ENCODE assay signal across 20 cellular contexts in the genomic region with DNA sequence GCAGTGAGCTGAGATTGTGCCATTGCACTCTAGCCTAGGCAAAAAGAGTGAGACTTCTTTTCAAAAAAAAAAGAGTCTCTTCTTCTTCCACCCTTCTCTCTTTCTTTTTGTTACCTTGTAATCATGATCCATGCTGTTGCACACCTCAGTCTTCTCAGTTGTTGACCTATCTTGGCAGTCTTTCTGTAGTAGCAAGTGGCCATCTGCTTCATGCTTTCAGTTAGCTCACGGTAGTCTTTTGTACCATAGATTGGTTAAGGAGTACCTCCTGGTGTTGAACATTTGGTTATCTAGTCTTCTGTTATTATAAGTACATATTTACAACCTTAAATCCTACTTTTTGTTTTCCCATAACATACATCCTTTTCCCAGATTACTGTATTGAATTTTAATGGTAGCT. TPM values are rescaled to one million over a fixed set of nuclear protein-coding genes. Genes with fewer than 3 reads are reported as not detected.
DNase-seq lines count a peak whose midpoint lies in the region; ATAC-seq and TF ChIP-seq lines count a peak whose summit lies in the region.
"Had no signal": no experiment of that assay in that cellular context is flagged by ENCODE, and none has a peak within 500 bp of the region (broad histone marks: within the 10 kb centered on the region; RNA-seq: fewer than 3 reads in every experiment).

No MANE protein-coding gene starts in this region.

- H2AFZ ChIP-seq in KMS-11 (ENCODE audit: low read depth) (no peak overlapping the region), neural cell (ENCODE audit: low read depth, low read length) (no peak overlapping the region)

- H4K20me1 ChIP-seq in KMS-11 (ENCODE audit: insufficient read depth): no peaks in the 10 kb centered on the region; the same call in 1 of the 2 replicates
- no peaks in the 10 kb centered on the region for H4K20me1 ChIP-seq in neural cell (ENCODE audit: insufficient read depth)

- H3K79me2 ChIP-seq in KMS-11 (ENCODE audit: insufficient read depth, low read depth) (peaks cover 75% of the 10 kb centered on the region), neural cell (replicated peaks; ENCODE audit: insufficient read depth, low read length) (peaks cover 66% of the 10 kb centered on the region)

- POLR2A ChIA-PET in activated naive CD8-positive, alpha-beta T cell treated with anti-CD3 and anti-CD28 coated beads, Interleukin-2, amount 10 ng/mL, durations not matched to agents 7 days and 5 days (lab: Charles Lee): no interaction called here

- TF ChIP-seq RAD21 in neural cell (conservative IDR thresholded peaks at IDR 0.05): no peak

- H3K4me1 ChIP-seq in KMS-11 (ENCODE audit: low read depth, poor library complexity, severe bottlenecking): peaks cover 31% of the 10 kb centered on the region
- H3K4me1 ChIP-seq in foreskin keratinocyte: peaks cover 9% of the 10 kb centered on the region

- no peak for ATAC-seq in activated T-cell treated with anti-CD3 and anti-CD28 coated beads, Interleukin-2, amount 50 U/mL, for 4 hours
- no peak for ATAC-seq in activated naive CD8-positive, alpha-beta T cell treated with anti-CD3 and anti-CD28 coated beads, Interleukin-2, amount 10 ng/mL, durations not matched to agents 7 days and 5 days (ENCODE audit: low read depth)
- ATAC-seq in foreskin keratinocyte: no peak
- ATAC-seq: right cardiac atrium, SK-N-SH treated with all-trans-retinoic acid at 6 μM for 48 hours had no signal

- peak overlapping the region; percentile 28 for H3K4me3 Mint-ChIP-seq in activated T-cell treated with anti-CD3 and anti-CD28 coated beads, Interleukin-2, amount 50 U/mL, for 4 hours
- H3K4me3 Mint-ChIP-seq in activated naive CD8-positive, alpha-beta T cell treated with anti-CD3 and anti-CD28 coated beads, Interleukin-2, amount 10 ng/mL, durations not matched to agents 7 days and 5 days: peak overlapping the region; percentile 22
- no peak overlapping the region for H3K4me3 Mint-ChIP-seq in activated T-helper 2 cell treated with anti-CD3 and anti-CD28 coated beads, Interferon-gamma antibody, Interleukin-2, Interleukin-4, amounts not matched to agents 10 μg/mL and 5 μg/mL and 100 μg/mL, durations not matched to agents 14 hours and 24 hours and 36 hours (ENCODE audit: low read depth)
- H3K4me3 Mint-ChIP-seq: H9 had no signal

- no peak for TF ChIP-seq EP300 in neural cell (conservative IDR thresholded peaks at IDR 0.05; ENCODE audit: poor library complexity, severe bottlenecking)

- H3K4me2 ChIP-seq in KMS-11 (peak overlapping the region; percentile 2; the same call in 1 of the 2 replicates), neural cell (ENCODE audit: low read length) (no peak overlapping the region)

- intact Hi-C loops in activated T-helper 2 cell treated with anti-CD3 and anti-CD28 coated beads, Interferon-gamma antibody, Interleukin-2, Interleukin-4, amounts not matched to agents 10 μg/mL and 5 μg/mL and 100 μg/mL, durations not matched to agents 14 hours and 24 hours and 36 hours (cut with micrococcal nuclease): no loop called here

- no peaks in the 10 kb centered on the region for H3F3A ChIP-seq in neural cell (ENCODE audit: insufficient read depth, low read length, poor library complexity, severe bottlenecking)

- TF ChIP-seq CTCF in KMS-11 (conservative IDR thresholded peaks at IDR 0.05; ENCODE audit: low read depth, low read length) (no peak), neural cell (IDR thresholded peaks at IDR 0.05; ENCODE audit: poor library complexity, severe bottlenecking) (no peak), foreskin keratinocyte (conservative IDR thresholded peaks at IDR 0.05) (no peak)

- H3K4me3 ChIP-seq in KMS-11 (IDR thresholded peaks at IDR 0.05; ENCODE audit: insufficient read depth, low read depth, low read length): no peak overlapping the region
- peak overlapping the region; percentile 4 for H3K4me3 ChIP-seq in neural cell (ENCODE audit: low read length)
- H3K4me3 ChIP-seq: dorsolateral prefrontal cortex, Peyer's patch had no signal

- peaks cover 54% of the 10 kb centered on the region for H3K4me1 Mint-ChIP-seq in activated T-cell treated with anti-CD3 and anti-CD28 coated beads, Interleukin-2, amount 50 U/mL, for 4 hours (ENCODE audit: low read depth)
- H3K4me1 Mint-ChIP-seq in activated naive CD8-positive, alpha-beta T cell treated with anti-CD3 and anti-CD28 coated beads, Interleukin-2, amount 10 ng/mL, durations not matched to agents 7 days and 5 days: peaks cover 36% of the 10 kb centered on the region
- peaks cover 38% of the 10 kb centered on the region for H3K4me1 Mint-ChIP-seq in activated T-helper 2 cell treated with anti-CD3 and anti-CD28 coated beads, Interferon-gamma antibody, Interleukin-2, Interleukin-4, amounts not matched to agents 10 μg/mL and 5 μg/mL and 100 μg/mL, durations not matched to agents 14 hours and 24 hours and 36 hours (ENCODE audit: low read depth)

- DNase-seq in activated T-cell treated with anti-CD3 and anti-CD28 coated beads, Interleukin-2, amount 50 U/mL, for 4 hours: no peak
- no peak for DNase-seq in activated T-cell treated with anti-CD3 and anti-CD28 coated beads for 4 hours
- no peak for DNase-seq in activated naive CD8-positive, alpha-beta T cell treated with anti-CD3 and anti-CD28 coated beads, Interleukin-2, amount 10 ng/mL, durations not matched to agents 7 days and 5 days
- no peak for DNase-seq in kidney tubule cell (ENCODE audit: low spot score)
- no peak for DNase-seq in foreskin keratinocyte
- no peak for DNase-seq in activated T-helper 2 cell treated with anti-CD3 and anti-CD28 coated beads, Interferon-gamma antibody, Interleukin-2, Interleukin-4, amounts not matched to agents 10 μg/mL and 5 μg/mL and 100 μg/mL, durations not matched to agents 14 hours and 24 hours and 36 hours (ENCODE audit: low spot score)
- DNase-seq: activated CD8-positive, alpha-beta memory T cell treated with anti-CD3 and anti-CD28 coated beads for 24 hours; activated naive CD4-positive, alpha-beta T cell; brain microvascular endothelial cell; dorsolateral prefrontal cortex; glutamatergic neuron; H9; NCI-H187 treated with DMSO at 0.1 percent for 48 hours; NCI-H510A; occipital lobe; Peyer's patch; right cardiac atrium had no signal

- H3K36me3 ChIP-seq in KMS-11 (ENCODE audit: insufficient read depth) (no peaks in the 10 kb centered on the region), neural cell (ENCODE audit: insufficient read depth, low read length) (no peaks in the 10 kb centered on the region)

- H3K27ac ChIP-seq in KMS-11 (no peak overlapping the region), neural cell (ENCODE audit: low read length) (no peak overlapping the region), foreskin keratinocyte (no peak overlapping the region)
- H3K27ac ChIP-seq: brain microvascular endothelial cell, dorsolateral prefrontal cortex, Peyer's patch had no signal

- H3K9me3 Mint-ChIP-seq in activated T-cell treated with anti-CD3 and anti-CD28 coated beads, Interleukin-2, amount 50 U/mL, for 4 hours: no peaks in the 10 kb centered on the region
- H3K9me3 Mint-ChIP-seq in activated naive CD8-positive, alpha-beta T cell treated with anti-CD3 and anti-CD28 coated beads, Interleukin-2, amount 10 ng/mL, durations not matched to agents 7 days and 5 days: no peaks in the 10 kb centered on the region
- H3K9me3 Mint-ChIP-seq in activated T-helper 2 cell treated with anti-CD3 and anti-CD28 coated beads, Interferon-gamma antibody, Interleukin-2, Interleukin-4, amounts not matched to agents 10 μg/mL and 5 μg/mL and 100 μg/mL, durations not matched to agents 14 hours and 24 hours and 36 hours: peaks cover 9% of the 10 kb centered on the region

- no peaks in the 10 kb centered on the region for H3K27me3 ChIP-seq in KMS-11 (ENCODE audit: insufficient read depth, low read depth)
- H3K27me3 ChIP-seq in neural cell (ENCODE audit: insufficient read depth, low read depth, low read length): no peaks in the 10 kb centered on the region
- H3K27me3 ChIP-seq in foreskin keratinocyte: no peaks in the 10 kb centered on the region
- H3K27me3 ChIP-seq: brain microvascular endothelial cell, dorsolateral prefrontal cortex, Peyer's patch had no signal

- peak overlapping the region; percentile 65 for H3K27ac Mint-ChIP-seq in activated naive CD8-positive, alpha-beta T cell treated with anti-CD3 and anti-CD28 coated beads, Interleukin-2, amount 10 ng/mL, durations not matched to agents 7 days and 5 days
- no peak overlapping the region for H3K27ac Mint-ChIP-seq in activated T-helper 2 cell treated with anti-CD3 and anti-CD28 coated beads, Interferon-gamma antibody, Interleukin-2, Interleukin-4, amounts not matched to agents 10 μg/mL and 5 μg/mL and 100 μg/mL, durations not matched to agents 14 hours and 24 hours and 36 hours
- H3K27ac Mint-ChIP-seq: H9 had no signal

- no peak overlapping the region for H3K9ac ChIP-seq in KMS-11
- H3K9ac ChIP-seq in neural cell (ENCODE audit: low read length): no peak overlapping the region

- H3K27me3 Mint-ChIP-seq in activated T-cell treated with anti-CD3 and anti-CD28 coated beads, Interleukin-2, amount 50 U/mL, for 4 hours (ENCODE audit: low read depth): no peaks in the 10 kb centered on the region
- H3K27me3 Mint-ChIP-seq in activated naive CD8-positive, alpha-beta T cell treated with anti-CD3 and anti-CD28 coated beads, Interleukin-2, amount 10 ng/mL, durations not matched to agents 7 days and 5 days: no peaks in the 10 kb centered on the region
- H3K27me3 Mint-ChIP-seq in activated T-helper 2 cell treated with anti-CD3 and anti-CD28 coated beads, Interferon-gamma antibody, Interleukin-2, Interleukin-4, amounts not matched to agents 10 μg/mL and 5 μg/mL and 100 μg/mL, durations not matched to agents 14 hours and 24 hours and 36 hours (ENCODE audit: low read depth): no peaks in the 10 kb centered on the region

- no peaks in the 10 kb centered on the region for H3K9me2 ChIP-seq in neural cell (ENCODE audit: insufficient read depth, low read length)

- peaks cover 13% of the 10 kb centered on the region for H3K36me3 Mint-ChIP-seq in activated T-cell treated with anti-CD3 and anti-CD28 coated beads, Interleukin-2, amount 50 U/mL, for 4 hours (ENCODE audit: insufficient read depth)
- peaks cover 10% of the 10 kb centered on the region for H3K36me3 Mint-ChIP-seq in activated naive CD8-positive, alpha-beta T cell treated with anti-CD3 and anti-CD28 coated beads, Interleukin-2, amount 10 ng/mL, durations not matched to agents 7 days and 5 days
- H3K36me3 Mint-ChIP-seq in activated T-helper 2 cell treated with anti-CD3 and anti-CD28 coated beads, Interferon-gamma antibody, Interleukin-2, Interleukin-4, amounts not matched to agents 10 μg/mL and 5 μg/mL and 100 μg/mL, durations not matched to agents 14 hours and 24 hours and 36 hours (ENCODE audit: low read depth): peaks cover 49% of the 10 kb centered on the region

- no peaks in the 10 kb centered on the region for H3K9me3 ChIP-seq in neural cell (ENCODE audit: low read length)
- H3K9me3 ChIP-seq: Peyer's patch had no signal

RNA-seq across cellular contexts. Expression of a gene that starts 3.1 kb away (rescaled TPM):
- 100 to 1,000 TPM in 1 of 3 donors, 10 to 100 TPM in 2; 98.0 to 104 (median 99.4) TPM for total RNA-seq in activated T-cell treated with anti-CD3 and anti-CD28 coated beads, Interleukin-2, amount 50 U/mL, for 4 hours
- 10 to 100 TPM; 61.2 to 62.7 TPM for total RNA-seq in activated naive CD8-positive, alpha-beta T cell treated with anti-CD3 and anti-CD28 coated beads, Interleukin-2, amount 10 ng/mL, durations not matched to agents 7 days and 5 days
- polyA plus RNA-seq in neural cell (20.4 and 23.4 TPM in 2 replicates), foreskin keratinocyte (58.1 and 63.3 TPM in 2 replicates)
- 31.2 and 37.6 TPM in 2 replicates for polyA minus RNA-seq in neural cell
- 54.4 and 59.1 TPM in 2 replicates for total RNA-seq in foreskin keratinocyte
- total RNA-seq in activated T-helper 2 cell treated with anti-CD3 and anti-CD28 coated beads, Interferon-gamma antibody, Interleukin-2, Interleukin-4, amounts not matched to agents 10 μg/mL and 5 μg/mL and 100 μg/mL, durations not matched to agents 14 hours and 24 hours and 36 hours: 92.4 and 92.8 TPM in 2 replicates
